In genomic region chr2:150373374-150373773, GRCh38 we compare ENCODE assay signal across 26 cellular contexts.
"Had no signal": no experiment of that assay in that cellular context is flagged by ENCODE, and none has a peak within 500 bp of the region (broad histone marks: within the 10 kb centered on the region; RNA-seq: fewer than 3 reads in every experiment).

No MANE protein-coding gene starts in this region.

- ATAC-seq: stimulated activated effector memory CD8-positive, alpha-beta T cell treated with anti-CD3 and anti-CD28 coated beads, Interleukin-12 subunit alpha, Interleukin-12 subunit beta, amount 100 ng/mL, for 72 hours; stimulated activated memory B cell treated with anti-CD40 and anti-IgM and Interleukin-4, amounts not matched to agents 10 μg/mL and 1 μg/mL and 100 μg/mL, for 72 hours; stimulated activated naive B cell treated with anti-CD40 and anti-IgM and Interleukin-4, amounts not matched to agents 10 μg/mL and 1 μg/mL and 100 μg/mL, for 72 hours; stimulated activated naive CD8-positive, alpha-beta T cell treated with anti-CD3 and anti-CD28 coated beads, Interleukin-15, amount 100 ng/mL, for 72 hours; stimulated activated naive CD8-positive, alpha-beta T cell treated with anti-CD3 and anti-CD28 coated beads, Interleukin-15, Interleukin-2, amounts not matched to agents 100 U/mL and 50 U/mL, for 24 hours; upper lobe of right lung had no signal

- DNase-seq: stimulated activated CD4-positive, alpha-beta T cell treated with anti-CD3 and anti-CD28 coated beads, Interleukin-2, amount 100 ng/mL, for 48 hours; stimulated activated CD4-positive, alpha-beta T cell treated with anti-CD3 and anti-CD28 coated beads, Interleukin-4, amount 100 ng/mL, for 1 hour; stimulated activated CD4-positive, alpha-beta T cell treated with anti-CD3 and anti-CD28 coated beads, Interleukin-4, amount 100 ng/mL, for 24 hours; stimulated activated CD4-positive, alpha-beta T cell treated with anti-CD3 and anti-CD28 coated beads, Interleukin-4, amount 100 ng/mL, for 4 hours; stimulated activated CD8-positive, alpha-beta memory T cell treated with anti-CD3 and anti-CD28 coated beads, Interleukin-4, amount 100 ng/mL, for 48 hours; stimulated activated naive B cell treated with anti-CD40 and anti-IgM and Interleukin-4, amounts not matched to agents 10 μg/mL and 1 μg/mL and 100 μg/mL, for 72 hours; stimulated activated naive CD4-positive, alpha-beta T cell; stimulated activated naive CD4-positive, alpha-beta T cell treated with Interleukin-2 at 50 U/mL for 16 hours; stimulated activated naive CD8-positive, alpha-beta T cell treated with anti-CD3 and anti-CD28 coated beads, Interleukin-15, amount 100 ng/mL, for 72 hours; stimulated activated naive CD8-positive, alpha-beta T cell treated with anti-CD3 and anti-CD28 coated beads, Interleukin-15, Interleukin-2, amounts not matched to agents 100 U/mL and 50 U/mL, for 24 hours; stomach; substantia nigra; testis; thyroid gland; tibial artery; transverse colon; trophoblast cell; upper lobe of left lung; upper lobe of right lung; uterus had no signal

- H3K36me3 ChIP-seq: stomach, suprapubic skin, thoracic aorta, thyroid gland, tibial artery, tibial nerve, transverse colon, upper lobe of left lung, upper lobe of right lung, uterus, vagina had no signal

- H3K9me3 ChIP-seq: stomach, suprapubic skin, testis, thoracic aorta, thyroid gland, tibial artery, tibial nerve, transverse colon, upper lobe of left lung, upper lobe of right lung, uterus, vagina had no signal

- H3K27me3 ChIP-seq: stomach, suprapubic skin, testis, thyroid gland, tibial artery, tibial nerve, transverse colon, upper lobe of left lung, upper lobe of right lung, uterus, vagina had no signal

- H3K4me1 ChIP-seq: stomach, suprapubic skin, testis, thyroid gland, tibial artery, upper lobe of left lung, upper lobe of right lung, uterus, vagina had no signal

- H3K4me3 ChIP-seq: stomach, suprapubic skin, testis, thoracic aorta, thyroid gland, tibial artery, tibial nerve, transverse colon, upper lobe of left lung, upper lobe of right lung, uterus, vagina had no signal

- H3K27ac ChIP-seq: stomach, suprapubic skin, testis, thoracic aorta, thyroid gland, tibial artery, tibial nerve, transverse colon, upper lobe of left lung, upper lobe of right lung, uterus, vagina had no signal
